In the genomic region with DNA sequence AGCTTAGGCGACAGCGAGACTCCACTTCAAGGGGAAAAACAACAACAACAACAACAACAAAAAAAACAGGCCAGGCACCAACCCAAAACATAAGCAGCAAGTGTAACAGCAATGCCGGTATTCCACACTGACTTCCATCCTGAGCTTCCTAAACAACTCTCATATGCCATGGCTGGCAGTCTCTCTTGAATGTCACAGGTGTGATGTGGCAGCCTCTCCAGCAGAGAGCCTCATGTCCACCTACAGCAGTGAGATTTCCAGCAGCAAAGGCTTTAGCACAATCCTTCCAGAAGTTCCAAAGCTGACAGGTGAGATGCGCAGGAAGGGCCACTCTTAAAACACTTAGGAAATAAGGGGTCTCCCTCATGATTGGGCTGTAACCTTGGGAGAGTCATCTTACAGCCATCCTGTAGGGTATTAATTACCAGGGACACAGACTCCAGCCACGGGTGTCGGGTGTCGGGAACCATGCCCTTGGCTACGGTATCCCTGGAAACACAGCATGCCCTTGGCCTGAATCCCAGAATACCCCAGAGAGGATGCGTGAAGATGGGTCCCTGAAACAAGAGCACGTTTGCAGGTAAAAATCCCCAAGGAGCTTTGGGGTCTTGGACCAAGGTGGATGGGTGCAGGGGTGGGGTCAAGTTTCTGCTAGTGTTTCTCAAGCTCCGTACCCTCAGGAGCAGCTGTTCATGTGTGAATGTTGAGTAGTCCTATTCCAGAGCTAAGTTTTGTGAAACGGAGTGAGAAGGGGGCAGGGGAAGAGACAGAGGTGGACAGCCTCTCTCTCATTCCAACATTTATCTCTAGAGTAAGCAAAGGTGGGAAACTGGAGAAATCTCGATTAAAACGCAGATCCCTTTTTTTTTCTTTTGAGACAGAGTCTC, we compare ENCODE assay signal across 11 cellular contexts. TPM values are rescaled to one million over a fixed set of nuclear protein-coding genes. Genes with fewer than 3 reads are reported as not detected.
DNase-seq lines count a peak whose midpoint lies in the region; ATAC-seq and TF ChIP-seq lines count a peak whose summit lies in the region.
"Had no signal": no experiment of that assay in that cellular context is flagged by ENCODE, and none has a peak within 500 bp of the region (broad histone marks: within the 10 kb centered on the region; RNA-seq: fewer than 3 reads in every experiment).

No MANE protein-coding gene starts in this region.

- H3K4me3 ChIP-seq in Panc1 (ENCODE audit: low read depth in 2 of 2, low read length in 2 of 2): no peak overlapping the region

- no peaks in the 10 kb centered on the region for H3K27me3 ChIP-seq in Panc1 (ENCODE audit: control insufficient read depth, insufficient read depth, low read length)
- H3K27me3 ChIP-seq: neutrophil had no signal

- POLR2A ChIA-PET in Panc1 (lab: Charles Lee): interaction anchor here (0.6 kb wide), 1 partner anchor 85 kb away, joined by 5 read pairs; no protein-coding TSS in a partner anchor

- intact Hi-C loops in Panc1 (cut with micrococcal nuclease; ENCODE audit: unreplicated experiment): no loop called here

- CTCF ChIA-PET in Panc1 (lab: Charles Lee): no interaction called here

- DNase-seq in COLO668 (lab: John Stamatoyannopoulos, UW; ENCODE audit: unreplicated experiment) (peak; percentile 95), HuH-7.5 (ENCODE audit: low spot score) (peak; percentile 35), Panc1 (ENCODE audit: low read depth, low spot score) (no peak), islet precursor cell (peak; percentile 79), T-helper 2 cell (no peak)
- DNase-seq: stimulated activated naive CD8-positive, alpha-beta T cell treated with anti-CD3 and anti-CD28 coated beads, Interleukin-15, amount 100 ng/mL, for 72 hours; T1000 had no signal

- no TSS peak for BruUV-seq in Panc1 (replicated peaks; lab: Mats Ljungman, UMichigan)

- no peak for TF ChIP-seq CTCF in Panc1 (IDR thresholded peaks at IDR 0.05)

- H3K9me3 ChIP-seq in Panc1 (ENCODE audit: control insufficient read depth, insufficient read depth, low read depth, low read length): no peaks in the 10 kb centered on the region
- H3K9me3 ChIP-seq: neutrophil had no signal

- no peaks in the 10 kb centered on the region for H3K36me3 ChIP-seq in Panc1 (ENCODE audit: control insufficient read depth, insufficient read depth, low read length)
- H3K36me3 ChIP-seq: neutrophil had no signal

- H3K4me1 ChIP-seq in Panc1 (ENCODE audit: control insufficient read depth, insufficient read depth, low read length): peaks cover 6% of the 10 kb centered on the region

- no peak overlapping the region for H3K27ac ChIP-seq in Panc1 (ENCODE audit: low read length)
- H3K27ac ChIP-seq: neutrophil had no signal

- peak; percentile 78 for ATAC-seq in Panc1
- no peak for ATAC-seq in HG03097 (IDR thresholded peaks at IDR 0.05; ENCODE audit: low FRiP score, unreplicated experiment)
- ATAC-seq in GM21390 (IDR thresholded peaks at IDR 0.05; ENCODE audit: unreplicated experiment): no peak
- ATAC-seq in HG03342 (IDR thresholded peaks at IDR 0.05; ENCODE audit: unreplicated experiment): no peak
- ATAC-seq: stimulated activated naive CD8-positive, alpha-beta T cell treated with anti-CD3 and anti-CD28 coated beads, Interleukin-15, amount 100 ng/mL, for 72 hours had no signal

- in situ Hi-C loops in Panc1 (cut with HindIII; ENCODE audit: low pct_unique_long_range_greater_than_20kb, low sequenced_read_pairs): no loop called here

RNA-seq across cellular contexts. Expression of a gene that starts 31.4 kb away (rescaled TPM):
- 143 TPM for total RNA-seq in Panc1 (2021; ENCODE audit: unreplicated experiment)
- 184 TPM for polyA plus RNA-seq in Panc1 (2012; ENCODE audit: insufficient read length)

Comparison
In these comparisons a context has a peak if more than half of its experiments do, and no peak if none do; other contexts are left out.
1. DNase-seq: peak in COLO668 (single experiment), HuH-7.5 (single experiment) and islet precursor cell (single experiment); none in Panc1 (single experiment) and T-helper 2 cell (0 of 5).